ENCODE assay signal across 19 cellular contexts in genomic region chr2:140354544-140354943, GRCh38.
A peak's percentile ranks its signal among the peaks of the same experiment; 100 is the strongest.
DNase-seq lines count a peak whose midpoint lies in the region; ATAC-seq and TF ChIP-seq lines count a peak whose summit lies in the region.
"Had no signal": no experiment of that assay in that cellular context is flagged by ENCODE, and none has a peak within 500 bp of the region (broad histone marks: within the 10 kb centered on the region; RNA-seq: fewer than 3 reads in every experiment).

No MANE protein-coding gene starts in this region.

- H3K9me2 ChIP-seq in hepatocyte (replicated peaks; ENCODE audit: insufficient read depth), result no peaks in the 10 kb centered on the region

- no peaks in the 10 kb centered on the region for H3K36me3 Mint-ChIP-seq in endodermal cell (ENCODE audit: low read depth)
- no peaks in the 10 kb centered on the region for H3K36me3 Mint-ChIP-seq in neural progenitor cell
- H3K36me3 Mint-ChIP-seq: CD8-positive, alpha-beta T cell had no signal

- no peaks in the 10 kb centered on the region for H3F3A ChIP-seq in neural progenitor cell (ENCODE audit: low read depth)

- H3K27me3 Mint-ChIP-seq in endodermal cell (ENCODE audit: insufficient read depth) (no peaks in the 10 kb centered on the region), neural progenitor cell (ENCODE audit: insufficient read depth, low read depth) (peaks cover 2% of the 10 kb centered on the region)
- H3K27me3 Mint-ChIP-seq: B cell had no signal

- H3K9ac ChIP-seq in endodermal cell (ENCODE audit: extremely low read depth, low read length, poor library complexity, severe bottlenecking), result no peak overlapping the region
- H3K9ac ChIP-seq in neural progenitor cell, result no peak overlapping the region
- H3K9ac ChIP-seq in mammary epithelial cell (ENCODE audit: insufficient read depth, low read length), result no peak overlapping the region
- H3K9ac ChIP-seq: BLaER1 treated with 17β-estradiol and CSF1 and Interleukin-3, amounts not matched to agents 10 nM and 100 nM had no signal

- H3K4me1 ChIP-seq in A673 (ENCODE audit: insufficient read depth, low read length, poor library complexity, severe bottlenecking) (peaks cover 34% of the 10 kb centered on the region), RWPE2 (ENCODE audit: insufficient read depth, poor library complexity, severe bottlenecking) (peaks cover 11% of the 10 kb centered on the region), endodermal cell (ENCODE audit: control insufficient read depth, insufficient read depth, low read length) (no peaks in the 10 kb centered on the region), neural progenitor cell (no peaks in the 10 kb centered on the region), mammary epithelial cell (ENCODE audit: insufficient read depth, low read length) (no peaks in the 10 kb centered on the region), hepatocyte (ENCODE audit: insufficient read depth) (no peaks in the 10 kb centered on the region)
- H3K4me1 ChIP-seq: A549; BLaER1 treated with 17β-estradiol and CSF1 and Interleukin-3, amounts not matched to agents 10 nM and 100 nM had no signal

- intact Hi-C loops in A673 (cut with micrococcal nuclease; ENCODE audit: unreplicated experiment), result no loop called here
- intact Hi-C loops in mammary epithelial cell (cut with micrococcal nuclease), result no loop called here

- H2AFZ ChIP-seq in neural progenitor cell (replicated peaks) (no peak overlapping the region), mammary epithelial cell (ENCODE audit: low read depth, low read length) (no peak overlapping the region), hepatocyte (no peak overlapping the region)

- H3K4me3 Mint-ChIP-seq in endodermal cell, result no peak overlapping the region
- no peak overlapping the region for H3K4me3 Mint-ChIP-seq in neural progenitor cell
- H3K4me3 Mint-ChIP-seq: B cell; CD8-positive, alpha-beta T cell; HFFc6 had no signal

- H3K79me2 ChIP-seq in neural progenitor cell (ENCODE audit: low read depth), result no peaks in the 10 kb centered on the region
- H3K79me2 ChIP-seq in mammary epithelial cell (ENCODE audit: insufficient read depth, low read length), result no peaks in the 10 kb centered on the region
- no peaks in the 10 kb centered on the region for H3K79me2 ChIP-seq in hepatocyte

- H3K27ac ChIP-seq in A673 (ENCODE audit: low read depth, low read length, poor library complexity, severe bottlenecking) (peak overlapping the region; percentile 41), RWPE2 (ENCODE audit: poor library complexity, severe bottlenecking) (peak overlapping the region; percentile 59), endodermal cell (ENCODE audit: low read depth, low read length) (no peak overlapping the region), neural progenitor cell (no peak overlapping the region), mammary epithelial cell (ENCODE audit: insufficient read depth, low read depth, low read length) (no peak overlapping the region), hepatocyte (no peak overlapping the region)
- H3K27ac ChIP-seq: 22Rv1; A549; BLaER1 treated with 17β-estradiol and CSF1 and Interleukin-3, amounts not matched to agents 10 nM and 100 nM; HL-60 had no signal

- DNase-seq in A673 (ENCODE audit: low spot score) (no peak), RWPE2 (ENCODE audit: low spot score) (no peak), endodermal cell (peak; percentile 35), neural progenitor cell (ENCODE audit: low spot score) (peak; percentile 6), mammary epithelial cell (no peak), hepatocyte (ENCODE audit: low spot score) (no peak), NCI-H2081 (lab: John Stamatoyannopoulos, UW) (no peak)
- DNase-seq: Calu3; CD8-positive, alpha-beta T cell; DMS79 treated with DMSO at 0.1 percent for 48 hours; GF-D8; GOT3; HFFc6 had no signal

- TF ChIP-seq CTCF in A673 (conservative IDR thresholded peaks at IDR 0.05; ENCODE audit: low read depth, low read length) (no peak), RWPE2 (IDR thresholded peaks at IDR 0.05; ENCODE audit: poor library complexity, severe bottlenecking) (no peak), endodermal cell (conservative IDR thresholded peaks at IDR 0.05) (no peak), neural progenitor cell (IDR thresholded peaks at IDR 0.05) (no peak), mammary epithelial cell (conservative IDR thresholded peaks at IDR 0.05 in 1 of 2, IDR thresholded peaks at IDR 0.05 in 1 of 2; ENCODE audit: extremely low read depth in 1 of 2, insufficient read depth in 1 of 2, low read depth in 1 of 2, low read length in 2 of 2) (no peak), hepatocyte (IDR thresholded peaks at IDR 0.05; ENCODE audit: poor library complexity) (no peak)

- in situ Hi-C loops in mammary epithelial cell (cut with MboI; ENCODE audit: low sequenced_read_pairs in 2 of 2), result no loop called here

- 83 to 91% methylated on average over 1 to 2 of the region's 2 CpGs for WGBS in endodermal cell (ENCODE audit: insufficient coverage in 1 of 2, insufficient read length in 1 of 2), 2 experiments
- WGBS in mammary epithelial cell (ENCODE audit: low coverage, missing lambda C conversion rate), result 84% methylated on average over 2 of the region's 2 CpGs
- WGBS in hepatocyte (ENCODE audit: low lambda C conversion rate, missing lambda C conversion rate), result 94% methylated on average over 2 of the region's 2 CpGs

- H3K27ac Mint-ChIP-seq in endodermal cell (no peak overlapping the region), neural progenitor cell (no peak overlapping the region)
- H3K27ac Mint-ChIP-seq: B cell; CD8-positive, alpha-beta T cell; HFFc6 had no signal

- H3K27me3 ChIP-seq in A673 (replicated peaks; ENCODE audit: insufficient read depth, low read depth, low read length, poor library complexity) (no peaks in the 10 kb centered on the region), RWPE2 (ENCODE audit: insufficient read depth, poor library complexity, severe bottlenecking) (no peaks in the 10 kb centered on the region), endodermal cell (ENCODE audit: control insufficient read depth, insufficient read depth, low read length, poor library complexity, severe bottlenecking) (no peaks in the 10 kb centered on the region), neural progenitor cell (no peaks in the 10 kb centered on the region), mammary epithelial cell (ENCODE audit: insufficient read depth, low read length) (no peaks in the 10 kb centered on the region), hepatocyte (no peaks in the 10 kb centered on the region)
- H3K27me3 ChIP-seq: BLaER1 treated with 17β-estradiol and CSF1 and Interleukin-3, amounts not matched to agents 10 nM and 100 nM had no signal

- H3K4me2 ChIP-seq in neural progenitor cell (no peak overlapping the region), mammary epithelial cell (ENCODE audit: insufficient read depth, low read depth, low read length) (no peak overlapping the region), hepatocyte (no peak overlapping the region)
- H3K4me2 ChIP-seq: A549; BLaER1 treated with 17β-estradiol and CSF1 and Interleukin-3, amounts not matched to agents 10 nM and 100 nM had no signal

- POLR2A ChIA-PET in A673 (lab: Charles Lee; ENCODE audit: low non-redundant PET), result no interaction called here

- H4K20me1 ChIP-seq in neural progenitor cell (ENCODE audit: low read depth), result no peaks in the 10 kb centered on the region
- H4K20me1 ChIP-seq in mammary epithelial cell (ENCODE audit: insufficient read depth, low read length), result no peaks in the 10 kb centered on the region
- no peaks in the 10 kb centered on the region for H4K20me1 ChIP-seq in hepatocyte (ENCODE audit: insufficient read depth, poor library complexity, severe bottlenecking)
- H4K20me1 ChIP-seq: BLaER1 treated with 17β-estradiol and CSF1 and Interleukin-3, amounts not matched to agents 10 nM and 100 nM had no signal

- H3K9me3 ChIP-seq in A673 (ENCODE audit: low read depth, low read length, poor library complexity, severe bottlenecking), result no peaks in the 10 kb centered on the region
- H3K9me3 ChIP-seq in RWPE2 (ENCODE audit: severe bottlenecking), result no peaks in the 10 kb centered on the region
- no peaks in the 10 kb centered on the region for H3K9me3 ChIP-seq in endodermal cell (ENCODE audit: control insufficient read depth, low read length)
- H3K9me3 ChIP-seq in neural progenitor cell (ENCODE audit: low read depth), result no peaks in the 10 kb centered on the region
- H3K9me3 ChIP-seq in mammary epithelial cell (replicated peaks; ENCODE audit: insufficient read depth, low read length), result no peaks in the 10 kb centered on the region
- H3K9me3 ChIP-seq in hepatocyte (ENCODE audit: low read depth), result no peaks in the 10 kb centered on the region
- H3K9me3 ChIP-seq: A549; BLaER1 treated with 17β-estradiol and CSF1 and Interleukin-3, amounts not matched to agents 10 nM and 100 nM had no signal

- CTCF ChIA-PET in A673 (lab: Charles Lee), result no interaction called here
- CTCF ChIA-PET in mammary epithelial cell (lab: Charles Lee; ENCODE audit: low non-redundant PET), result no interaction called here

- H3K36me3 ChIP-seq in A673 (ENCODE audit: insufficient read depth, low read length, poor library complexity, severe bottlenecking) (no peaks in the 10 kb centered on the region), RWPE2 (ENCODE audit: low read depth) (no peaks in the 10 kb centered on the region), endodermal cell (ENCODE audit: control insufficient read depth, insufficient read depth, low read length) (no peaks in the 10 kb centered on the region), neural progenitor cell (no peaks in the 10 kb centered on the region), mammary epithelial cell (ENCODE audit: insufficient read depth, low read length) (no peaks in the 10 kb centered on the region), hepatocyte (replicated peaks; ENCODE audit: insufficient read depth, low read depth) (no peaks in the 10 kb centered on the region)
- H3K36me3 ChIP-seq: BLaER1 treated with 17β-estradiol and CSF1 and Interleukin-3, amounts not matched to agents 10 nM and 100 nM had no signal

- ATAC-seq in RWPE2 (ENCODE audit: low read depth), result no peak
- ATAC-seq: A549; CD8-positive, alpha-beta T cell; HCT116 had no signal

- no peaks in the 10 kb centered on the region for H3K9me3 Mint-ChIP-seq in endodermal cell
- H3K9me3 Mint-ChIP-seq in neural progenitor cell, result no peaks in the 10 kb centered on the region

- no TSS peak for BruUV-seq in A673 (replicated peaks; lab: Mats Ljungman, UMichigan)
- no TSS peak for BruUV-seq in mammary epithelial cell (replicated peaks; lab: Mats Ljungman, UMichigan)

- dilution Hi-C loops in mammary epithelial cell (cut with HindIII; ENCODE audit: low sequenced_read_pairs), result no loop called here

- H3K4me3 ChIP-seq in A673 (ENCODE audit: low read depth, low read length, poor library complexity, severe bottlenecking) (no peak overlapping the region), RWPE2 (ENCODE audit: severe bottlenecking) (no peak overlapping the region), endodermal cell (ENCODE audit: low read length) (no peak overlapping the region), neural progenitor cell (no peak overlapping the region), mammary epithelial cell (replicated peaks in 1 of 3; ENCODE audit: insufficient read depth in 1 of 3, low read depth in 2 of 3, low read length in 3 of 3) (no peak overlapping the region), hepatocyte (no peak overlapping the region)
- H3K4me3 ChIP-seq: A549; BLaER1 treated with 17β-estradiol and CSF1 and Interleukin-3, amounts not matched to agents 10 nM and 100 nM had no signal

- peaks cover 20% of the 10 kb centered on the region for H3K4me1 Mint-ChIP-seq in endodermal cell
- H3K4me1 Mint-ChIP-seq in neural progenitor cell, result peaks cover 7% of the 10 kb centered on the region
- H3K4me1 Mint-ChIP-seq: B cell had no signal

Comparison
In these comparisons a context has a peak if more than half of its experiments do, and no peak if none do; other contexts are left out.
1. DNase-seq: peak in endodermal cell (single experiment) and neural progenitor cell (single experiment); none in A673 (single experiment), RWPE2 (single experiment), mammary epithelial cell (single experiment), hepatocyte (single experiment) and NCI-H2081 (0 of 2).
2. H3K27ac ChIP-seq: peak in A673 (single experiment) and RWPE2 (single experiment); none in endodermal cell (single experiment), neural progenitor cell (single experiment), mammary epithelial cell (single experiment) and hepatocyte (single experiment).